ENCODE assay signal across 20 cellular contexts in the genomic region with DNA sequence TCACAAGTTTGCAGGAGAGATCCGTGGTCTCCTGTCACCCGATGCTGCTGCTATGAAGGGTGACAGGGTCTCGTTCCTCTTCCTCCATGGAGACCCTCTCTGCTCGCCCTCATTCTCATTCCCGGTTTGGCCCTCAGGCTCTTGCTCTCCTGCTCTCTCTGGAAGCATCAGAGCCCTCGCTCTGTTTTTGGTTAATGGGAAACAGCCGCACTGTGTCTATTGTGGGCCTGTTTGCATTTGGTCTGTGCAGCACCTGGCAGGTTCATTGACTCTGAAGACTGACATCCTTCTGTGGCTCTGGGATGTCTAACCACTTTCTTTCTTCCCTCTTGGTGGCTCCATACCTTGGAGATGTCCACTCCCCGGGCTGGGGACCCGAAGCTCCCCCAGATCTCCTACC. TPM values are rescaled to one million over a fixed set of nuclear protein-coding genes. Genes with fewer than 3 reads are reported as not detected.
DNase-seq lines count a peak whose midpoint lies in the region; ATAC-seq and TF ChIP-seq lines count a peak whose summit lies in the region.
"Had no signal": no experiment of that assay in that cellular context is flagged by ENCODE, and none has a peak within 500 bp of the region (broad histone marks: within the 10 kb centered on the region; RNA-seq: fewer than 3 reads in every experiment).

No MANE protein-coding gene starts in this region.

- TF ChIP-seq CTCF in VCaP (conservative IDR thresholded peaks at IDR 0.05) = no peak
- TF ChIP-seq CTCF in BE2C (IDR thresholded peaks at IDR 0.05; ENCODE audit: low read depth, low read length) = no peak

- H3K27ac ChIP-seq in VCaP = peak overlapping the region; percentile 15; the same call in 1 of the 2 replicates
- H3K27ac ChIP-seq: C4-2B, Peyer's patch, SJCRH30 had no signal

- H3K27ac Mint-ChIP-seq in activated naive CD8-positive, alpha-beta T cell = peak overlapping the region; percentile 70
- no peak overlapping the region for H3K27ac Mint-ChIP-seq in activated naive CD8-positive, alpha-beta T cell treated with anti-CD3 and anti-CD28 coated beads, Interleukin-2, amount 50 U/mL, for 24 hours
- H3K27ac Mint-ChIP-seq: IgD-negative memory B cell had no signal

- ATAC-seq in activated naive CD8-positive, alpha-beta T cell treated with anti-CD3 and anti-CD28 coated beads, Interleukin-2, amount 50 U/mL, for 24 hours = no peak
- ATAC-seq in GM18519 (IDR thresholded peaks at IDR 0.05; ENCODE audit: low FRiP score, unreplicated experiment) = no peak

- H3K36me3 ChIP-seq in BE2C = no peaks in the 10 kb centered on the region
- H3K36me3 ChIP-seq: Peyer's patch, SJCRH30 had no signal

- H3K9me3 Mint-ChIP-seq in activated naive CD8-positive, alpha-beta T cell (ENCODE audit: low read depth) = peaks cover 8% of the 10 kb centered on the region
- peaks cover 15% of the 10 kb centered on the region for H3K9me3 Mint-ChIP-seq in activated naive CD8-positive, alpha-beta T cell treated with anti-CD3 and anti-CD28 coated beads, Interleukin-2, amount 50 U/mL, for 24 hours

- H3K4me3 Mint-ChIP-seq in activated naive CD8-positive, alpha-beta T cell = peak overlapping the region; percentile 27
- no peak overlapping the region for H3K4me3 Mint-ChIP-seq in activated naive CD8-positive, alpha-beta T cell treated with anti-CD3 and anti-CD28 coated beads, Interleukin-2, amount 50 U/mL, for 24 hours
- H3K4me3 Mint-ChIP-seq: IgD-negative memory B cell had no signal

- H3K4me1 Mint-ChIP-seq in activated naive CD8-positive, alpha-beta T cell (ENCODE audit: low read depth) = peaks cover 37% of the 10 kb centered on the region
- H3K4me1 Mint-ChIP-seq in activated naive CD8-positive, alpha-beta T cell treated with anti-CD3 and anti-CD28 coated beads, Interleukin-2, amount 50 U/mL, for 24 hours = peaks cover 34% of the 10 kb centered on the region

- H3K9me3 ChIP-seq in BE2C = peaks cover 9% of the 10 kb centered on the region

- peaks cover 8% of the 10 kb centered on the region for H3K36me3 Mint-ChIP-seq in activated naive CD8-positive, alpha-beta T cell
- peaks cover 2% of the 10 kb centered on the region for H3K36me3 Mint-ChIP-seq in activated naive CD8-positive, alpha-beta T cell treated with anti-CD3 and anti-CD28 coated beads, Interleukin-2, amount 50 U/mL, for 24 hours (ENCODE audit: low read depth)

- no peak overlapping the region for H3K4me3 ChIP-seq in BE2C (ENCODE audit: low read depth, low read length)
- H3K4me3 ChIP-seq: Peyer's patch, SJCRH30 had no signal

- H3K27me3 Mint-ChIP-seq in activated naive CD8-positive, alpha-beta T cell = no peaks in the 10 kb centered on the region
- H3K27me3 Mint-ChIP-seq in activated naive CD8-positive, alpha-beta T cell treated with anti-CD3 and anti-CD28 coated beads, Interleukin-2, amount 50 U/mL, for 24 hours = no peaks in the 10 kb centered on the region

- peaks cover 13% of the 10 kb centered on the region for H3K4me1 ChIP-seq in BE2C
- H3K4me1 ChIP-seq: SJCRH30 had no signal

- no peaks in the 10 kb centered on the region for H3K27me3 ChIP-seq in BE2C
- H3K27me3 ChIP-seq: Peyer's patch had no signal

- DNase-seq in NCI-H1417 (lab: John Stamatoyannopoulos, UW) (peak in 2 of 3 experiments; percentile 17 to 50), NCI-H1417 treated with DMSO at 0.1 percent for 48 hours (lab: John Stamatoyannopoulos, UW) (no peak), NCI-H146 treated with DMSO at 0.1 percent for 48 hours (lab: John Stamatoyannopoulos, UW; ENCODE audit: unreplicated experiment) (peak; percentile 69), BE2C (no peak)
- no peak for DNase-seq in activated naive CD8-positive, alpha-beta T cell treated with anti-CD3 and anti-CD28 coated beads, Interleukin-2, amount 50 U/mL, for 24 hours
- DNase-seq: AML-193; CD8-positive, alpha-beta memory T cell; DMS79; NCI-H2029 treated with DMSO at 0.1 percent for 48 hours; NCI-H2171; NCI-H446; NCI-H526; Peyer's patch; SJCRH30 had no signal

RNA-seq across cellular contexts. Expression of gene FAM163B, which starts 12.7 kb away (rescaled TPM):
- polyA plus RNA-seq in BE2C (2012; ENCODE audit: insufficient read depth, insufficient read length, low read depth) = 8.5 TPM
- polyA plus RNA-seq: AG04450; CD8-positive, alpha-beta memory T cell; IgD-negative memory B cell had no signal

RNA-seq across cellular contexts. Expression of gene DBH, which starts 14.3 kb away (rescaled TPM):
- polyA plus RNA-seq in BE2C (2012; ENCODE audit: insufficient read depth, insufficient read length, low read depth) = 42.7 TPM
- polyA plus RNA-seq: AG04450; CD8-positive, alpha-beta memory T cell; IgD-negative memory B cell had no signal

Comparison
In these comparisons a context has a peak if more than half of its experiments do, and no peak if none do; other contexts are left out.
1. DNase-seq: peak in NCI-H1417 (2 of 3) and NCI-H146 treated with DMSO at 0.1 percent for 48 hours (single experiment); none in NCI-H1417 treated with DMSO at 0.1 percent for 48 hours (single experiment), activated naive CD8-positive, alpha-beta T cell treated with anti-CD3 and anti-CD28 coated beads, Interleukin-2, amount 50 U/mL, for 24 hours (single experiment) and BE2C (single experiment).